In genomic region chr7:24456526-24457214, GRCh38 we compare ENCODE assay signal across 13 cellular contexts.
A peak's percentile ranks its signal among the peaks of the same experiment; 100 is the strongest.
DNase-seq lines count a peak whose midpoint lies in the region; ATAC-seq, FAIRE-seq and TF ChIP-seq lines count a peak whose summit lies in the region.
"Had no signal": no experiment of that assay in that cellular context is flagged by ENCODE, and none has a peak within 500 bp of the region (broad histone marks: within the 10 kb centered on the region; RNA-seq: fewer than 3 reads in every experiment).

No MANE protein-coding gene starts in this region.

- peak overlapping the region; percentile 89 for H2AFZ ChIP-seq in KMS-11 (ENCODE audit: low read depth)
- H2AFZ ChIP-seq in HepG2 (ENCODE audit: low read length): no peak overlapping the region

- H4K20me1 ChIP-seq in KMS-11 (ENCODE audit: insufficient read depth) (no peaks in the 10 kb centered on the region), HepG2 (ENCODE audit: insufficient read depth, low read length) (no peaks in the 10 kb centered on the region)

- CTCF ChIA-PET in HepG2 (lab: Yijun Ruan, JAX; ENCODE audit: low intra/inter-chr PET ratio, low total read pairs): no interaction called here

- no peak overlapping the region for H3K4me3 ChIP-seq in KMS-11 (IDR thresholded peaks at IDR 0.05; ENCODE audit: insufficient read depth, low read depth, low read length)
- no peak overlapping the region for H3K4me3 ChIP-seq in HepG2 (replicated peaks in 1 of 3; ENCODE audit: insufficient read depth in 1 of 3, low read depth in 2 of 3, low read length in 3 of 3)
- no peak overlapping the region for H3K4me3 ChIP-seq in upper lobe of left lung
- H3K4me3 ChIP-seq: heart right ventricle, Peyer's patch had no signal

- H3K9ac ChIP-seq in KMS-11: peak overlapping the region; percentile 60
- no peak overlapping the region for H3K9ac ChIP-seq in HepG2 (ENCODE audit: insufficient read depth, low read depth, low read length)

- H3K4me1 ChIP-seq in KMS-11 (ENCODE audit: low read depth, poor library complexity, severe bottlenecking) (peaks cover 45% of the 10 kb centered on the region), HepG2 (ENCODE audit: insufficient read depth, low read length) (peaks cover 19% of the 10 kb centered on the region), upper lobe of left lung (no peaks in the 10 kb centered on the region)
- H3K4me1 ChIP-seq: heart right ventricle had no signal

- H3K79me2 ChIP-seq in KMS-11 (ENCODE audit: insufficient read depth, low read depth) (no peaks in the 10 kb centered on the region), HepG2 (ENCODE audit: insufficient read depth, low read length) (no peaks in the 10 kb centered on the region)

- intact Hi-C loops in HepG2 (cut with micrococcal nuclease; ENCODE audit: unreplicated experiment): no loop called here

- peak overlapping the region; percentile 69 for H3K4me2 ChIP-seq in KMS-11
- no peak overlapping the region for H3K4me2 ChIP-seq in HepG2 (ENCODE audit: low read depth, low read length)

- TF ChIP-seq CTCF in KMS-11 (conservative IDR thresholded peaks at IDR 0.05; ENCODE audit: low read depth, low read length) (no peak), HepG2 (CRISPR knock-in tag; IDR thresholded peaks at IDR 0.05) (no peak), upper lobe of left lung (IDR thresholded peaks at IDR 0.05) (no peak)

- no peaks in the 10 kb centered on the region for H3K27me3 ChIP-seq in KMS-11 (ENCODE audit: insufficient read depth, low read depth)
- no peaks in the 10 kb centered on the region for H3K27me3 ChIP-seq in HepG2 (ENCODE audit: control insufficient read depth in 1 of 2, insufficient read depth in 2 of 2, low read length in 2 of 2)
- no peaks in the 10 kb centered on the region for H3K27me3 ChIP-seq in upper lobe of left lung
- H3K27me3 ChIP-seq: Peyer's patch had no signal

- TF ChIP-seq POLR2A in GM12891 (IDR thresholded peaks at IDR 0.05; ENCODE audit: low read depth, low read length): no peak
- TF ChIP-seq POLR2A in HepG2 (IDR thresholded peaks at IDR 0.05; ENCODE audit: insufficient read depth in 1 of 2, low read depth in 2 of 2, low read length in 2 of 2): no peak
- no peak for TF ChIP-seq POLR2A in upper lobe of left lung (IDR thresholded peaks at IDR 0.05)

- in situ Hi-C loops in HepG2 (cut with HindIII; ENCODE audit: extremely low pct_ligation_motif_present, low pct_unique_long_range_greater_than_20kb): no loop called here

- TF ChIP-seq RAD21 in HepG2 (CRISPR knock-in tag; IDR thresholded peaks at IDR 0.05): no peak

- no peak for DNase-seq in GM12891 (ENCODE audit: insufficient read length, low spot score)
- peak; percentile 56 for DNase-seq in HepG2 (ENCODE audit: low spot score)
- DNase-seq in cerebellar nuclear complex (lab: John Stamatoyannopoulos, UW): no peak
- no peak for DNase-seq in upper lobe of left lung
- no peak for DNase-seq in HUDEP-2 (lab: John Stamatoyannopoulos, UW; ENCODE audit: unreplicated experiment in 76 of 76)
- no peak for DNase-seq in A172 (ENCODE audit: low spot score)
- DNase-seq: amygdala; effector CD4-positive, alpha-beta T cell; heart right ventricle; T-helper 9 cell had no signal

- FAIRE-seq in GM12891 (lab: Jason Lieb, UNC) (peak; percentile 76), HepG2 (lab: Jason Lieb, UNC) (no peak)

- TF ChIP-seq EP300 in HepG2 (IDR thresholded peaks at IDR 0.05; ENCODE audit: low read depth in 2 of 2, low read length in 2 of 2): peak in 1 of 2 experiments; percentile 4; a peak in 1 of 4 replicates
- no peak for TF ChIP-seq EP300 in HepG2 (CRISPR knock-in tag; IDR thresholded peaks at IDR 0.05; ENCODE audit: borderline replicate concordance)
- no peak for TF ChIP-seq EP300 in upper lobe of left lung (IDR thresholded peaks at IDR 0.05)

- POLR2A ChIA-PET in HepG2 (lab: Yijun Ruan, JAX): no interaction called here

- peak; percentile 37 for ATAC-seq in GM21528 (IDR thresholded peaks at IDR 0.05; ENCODE audit: low FRiP score, unreplicated experiment)
- peak; percentile 90 for ATAC-seq in HepG2
- ATAC-seq in upper lobe of left lung (ENCODE audit: low FRiP score in 2 of 2): no peak
- ATAC-seq: heart right ventricle had no signal

- BruUV-seq in HepG2 (replicated peaks; lab: Mats Ljungman, UMichigan): no TSS peak

- H3K27ac ChIP-seq in KMS-11 (peak overlapping the region; percentile 92), HepG2 (ENCODE audit: extremely low read length, insufficient read depth, low read length) (no peak overlapping the region), upper lobe of left lung (no peak overlapping the region)
- H3K27ac ChIP-seq: heart right ventricle had no signal

- 22% methylated on average over 4 of the region's 4 CpGs for WGBS in HepG2 (ENCODE audit: low lambda C conversion rate)
- WGBS in upper lobe of left lung, 2 donors: 37% methylated on average over 4 of the region's 4 CpGs

- H3K9me3 ChIP-seq in HepG2 (ENCODE audit: low read length) (no peaks in the 10 kb centered on the region), upper lobe of left lung (no peaks in the 10 kb centered on the region)
- H3K9me3 ChIP-seq: heart right ventricle, Peyer's patch had no signal

- no peaks in the 10 kb centered on the region for H3K36me3 ChIP-seq in KMS-11 (ENCODE audit: insufficient read depth)
- H3K36me3 ChIP-seq in HepG2 (replicated peaks in 1 of 2; ENCODE audit: control insufficient read depth in 1 of 2, insufficient read depth in 2 of 2, low read length in 2 of 2): no peaks in the 10 kb centered on the region
- no peaks in the 10 kb centered on the region for H3K36me3 ChIP-seq in upper lobe of left lung
- H3K36me3 ChIP-seq: heart right ventricle, Peyer's patch had no signal

TF ChIP-seq in GM12891, 5 proteins besides CTCF, POLR2A, EP300 and RAD21:
- no peak for TF ChIP-seq TAF1 (IDR thresholded peaks at IDR 0.05; ENCODE audit: low read depth, low read length)
- TF ChIP-seq SPI1 (IDR thresholded peaks at IDR 0.05; ENCODE audit: low read depth, low read length): no peak
- TF ChIP-seq POU2F2 (IDR thresholded peaks at IDR 0.05; ENCODE audit: low read depth, low read length): no peak
- no peak for TF ChIP-seq POLR2AphosphoS5 (IDR thresholded peaks at IDR 0.05; ENCODE audit: low read depth, low read length)
- no peak for TF ChIP-seq PAX5 (IDR thresholded peaks at IDR 0.05; ENCODE audit: insufficient read depth, low read length, severe bottlenecking)
TF ChIP-seq in GM12891: peak in this region for 0.

TF ChIP-seq in HepG2, 621 proteins besides CTCF, POLR2A, EP300 and RAD21 (continues in another document):
- TF ChIP-seq KMT2B (CRISPR knock-in tag; IDR thresholded peaks at IDR 0.05) (no peak), HNRNPL (IDR thresholded peaks at IDR 0.05; ENCODE audit: low read depth, low read length) (no peak), SP140L (CRISPR knock-in tag; IDR thresholded peaks at IDR 0.05; ENCODE audit: borderline replicate concordance) (no peak), ZSCAN22 (CRISPR knock-in tag; IDR thresholded peaks at IDR 0.05) (no peak), MTA1 (CRISPR knock-in tag; IDR thresholded peaks at IDR 0.05; ENCODE audit: borderline replicate concordance) (no peak), GTF3A (CRISPR knock-in tag; conservative IDR thresholded peaks at IDR 0.05) (no peak), NAIF1 (CRISPR knock-in tag; IDR thresholded peaks at IDR 0.05; ENCODE audit: borderline replicate concordance) (no peak), AHDC1 (CRISPR knock-in tag; IDR thresholded peaks at IDR 0.05; ENCODE audit: borderline replicate concordance) (0 out of 2 replicates have a peak, but pooled peaks have one; percentile 37), TAF15 (IDR thresholded peaks at IDR 0.05; ENCODE audit: low read depth, low read length, poor library complexity, severe bottlenecking) (no peak)

Comparison
In these comparisons a context has a peak if more than half of its experiments do, and no peak if none do; other contexts are left out.
1. ATAC-seq: peak in GM21528 (single experiment) and HepG2 (single experiment); none in upper lobe of left lung (0 of 2).